1 cellular context compared by ENCODE assay signal in the genomic region with DNA sequence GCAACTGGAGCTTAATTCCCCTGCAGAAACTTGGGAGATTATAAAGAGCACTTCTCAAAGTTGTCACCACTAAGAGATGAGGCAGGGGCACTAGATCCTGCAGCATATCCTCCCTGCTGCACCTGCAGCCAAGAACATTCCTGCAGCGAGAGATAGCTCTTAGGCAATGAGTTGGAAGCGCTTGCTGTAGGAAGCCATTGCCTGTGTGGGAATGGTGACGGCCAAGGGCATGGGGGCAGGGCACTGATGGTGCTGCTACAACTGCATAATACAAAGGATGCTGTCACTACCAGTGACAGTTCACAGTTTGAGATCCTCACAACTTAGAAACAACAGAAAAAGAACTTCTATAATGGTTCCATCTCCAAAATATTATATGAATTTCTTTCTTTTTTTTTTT.
TF ChIP-seq lines count a peak whose summit lies in the region.

No MANE protein-coding gene starts in this region.

TF ChIP-seq in IMR-90, 13 proteins besides CTCF, POLR2A, EP300 and RAD21 (continued from another document):
- TF ChIP-seq CEBPB (IDR thresholded peaks at IDR 0.05; ENCODE audit: low read depth, low read length) (no peak), MAZ (IDR thresholded peaks at IDR 0.05; ENCODE audit: borderline replicate concordance, low read depth, low read length) (no peak), FOS (IDR thresholded peaks at IDR 0.05; ENCODE audit: low read depth, low read length) (no peak), MXI1 (IDR thresholded peaks at IDR 0.05; ENCODE audit: borderline replicate concordance, low read depth, low read length) (no peak)
